9 cellular contexts compared by ENCODE assay signal in genomic region chr12:2183556-2184541, GRCh38.
A peak's percentile ranks its signal among the peaks of the same experiment; 100 is the strongest.
DNase-seq lines count a peak whose midpoint lies in the region; ATAC-seq, FAIRE-seq and TF ChIP-seq lines count a peak whose summit lies in the region.
"Had no signal": no experiment of that assay in that cellular context is flagged by ENCODE, and none has a peak within 500 bp of the region (broad histone marks: within the 10 kb centered on the region; RNA-seq: fewer than 3 reads in every experiment).

No MANE protein-coding gene starts in this region.

- H3K9me3 Mint-ChIP-seq in activated naive CD4-positive, alpha-beta T cell treated with anti-CD3 and anti-CD28 coated beads, Interleukin-2, amount 50 U/mL, for 72 hours: no peaks in the 10 kb centered on the region

- peaks cover 2 to 11% of the 10 kb centered on the region in 2 donors for H3K4me1 ChIP-seq in thyroid gland

- H3K36me3 ChIP-seq in brain microvascular endothelial cell (replicated peaks): no peaks in the 10 kb centered on the region
- H3K36me3 ChIP-seq in thyroid gland: no peaks in the 10 kb centered on the region
- H3K36me3 ChIP-seq: MG63 had no signal

- intact Hi-C loops in thyroid gland (cut with DNase I) (no loop called here), posterior vena cava (cut with DNase I) (no loop called here)

- peak overlapping the region in 1 of 2 donors; percentile 11 for H3K27ac Mint-ChIP-seq in activated naive CD4-positive, alpha-beta T cell treated with anti-CD3 and anti-CD28 coated beads, Interleukin-2, amount 50 U/mL, for 72 hours

- H3K4me3 ChIP-seq in brain microvascular endothelial cell (ENCODE audit: low read depth, low read length) (peak overlapping the region; percentile 5), thyroid gland (replicated peaks in 1 of 3) (no peak overlapping the region)
- H3K4me3 ChIP-seq: MG63 had no signal

- peak; percentile 25 for DNase-seq in HT-29 (ENCODE audit: low spot score)
- DNase-seq in brain microvascular endothelial cell: peak; percentile 34
- DNase-seq in thyroid gland: peak; percentile 11 to 18
- no peak for DNase-seq in activated naive CD4-positive, alpha-beta T cell treated with anti-CD3 and anti-CD28 coated beads, Interleukin-2, amount 50 U/mL, for 72 hours (ENCODE audit: low spot score in 2 of 2)
- DNase-seq in posterior vena cava (ENCODE audit: low spot score): no peak
- DNase-seq: MG63 had no signal

- peak; percentile 56 for FAIRE-seq in islet of Langerhans (lab: Jason Lieb, UNC)
- FAIRE-seq: GM18507 had no signal

- no peaks in the 10 kb centered on the region for H3K36me3 Mint-ChIP-seq in activated naive CD4-positive, alpha-beta T cell treated with anti-CD3 and anti-CD28 coated beads, Interleukin-2, amount 50 U/mL, for 72 hours

- 55 to 56% methylated on average over 23 of the region's 23 CpGs for WGBS in thyroid gland, 2 donors

- no peaks in the 10 kb centered on the region for H3K9me3 ChIP-seq in thyroid gland
- H3K9me3 ChIP-seq: MG63 had no signal

- in situ Hi-C loops in brain microvascular endothelial cell (cut with HindIII; ENCODE audit: low pct_ligation_motif_present, low sequenced_read_pairs): no loop called here

- H3K27ac ChIP-seq in brain microvascular endothelial cell (no peak overlapping the region), thyroid gland (no peak overlapping the region)

- no peak for ATAC-seq in activated naive CD4-positive, alpha-beta T cell treated with anti-CD3 and anti-CD28 coated beads, Interleukin-2, amount 50 U/mL, for 72 hours
- no peak for ATAC-seq in GM18517 (IDR thresholded peaks at IDR 0.05; ENCODE audit: unreplicated experiment)

- H3K27me3 ChIP-seq in brain microvascular endothelial cell (replicated peaks) (no peaks in the 10 kb centered on the region), thyroid gland (no peaks in the 10 kb centered on the region)
- H3K27me3 ChIP-seq: MG63 had no signal

- TF ChIP-seq POLR2A in thyroid gland (IDR thresholded peaks at IDR 0.05): no peak

- TF ChIP-seq CTCF in brain microvascular endothelial cell (IDR thresholded peaks at IDR 0.05; ENCODE audit: low read depth, low read length, missing control alignments) (peak; percentile 45), thyroid gland (IDR thresholded peaks at IDR 0.05) (no peak)

Comparison
In these comparisons a context has a peak if more than half of its experiments do, and no peak if none do; other contexts are left out.
1. DNase-seq: peak in HT-29 (single experiment), brain microvascular endothelial cell (single experiment) and thyroid gland (2 of 2); none in activated naive CD4-positive, alpha-beta T cell treated with anti-CD3 and anti-CD28 coated beads, Interleukin-2, amount 50 U/mL, for 72 hours (0 of 2) and posterior vena cava (single experiment).